Comparison of ENCODE assay signal across 32 cellular contexts in genomic region chr3:98721776-98722175, GRCh38. TPM values are rescaled to one million over a fixed set of nuclear protein-coding genes. Genes with fewer than 3 reads are reported as not detected.
A peak's percentile ranks its signal among the peaks of the same experiment; 100 is the strongest.
DNase-seq lines count a peak whose midpoint lies in the region; ATAC-seq and TF ChIP-seq lines count a peak whose summit lies in the region.
"Had no signal": no experiment of that assay in that cellular context is flagged by ENCODE, and none has a peak within 500 bp of the region (broad histone marks: within the 10 kb centered on the region; RNA-seq: fewer than 3 reads in every experiment).

No MANE protein-coding gene starts in this region.

- H3K4me1 Mint-ChIP-seq in GM23338, result peaks cover 21% of the 10 kb centered on the region
- H3K4me1 Mint-ChIP-seq: B cell; CD4-positive, alpha-beta memory T cell; CD4-positive, CD25-positive, alpha-beta regulatory T cell; CD8-positive, alpha-beta memory T cell had no signal

- H2BK120ac ChIP-seq in trophoblast cell (ENCODE audit: insufficient read depth, low read length, poor library complexity), result no peak overlapping the region

- no peaks in the 10 kb centered on the region for H3K36me3 Mint-ChIP-seq in GM23338 (ENCODE audit: low read depth)
- H3K36me3 Mint-ChIP-seq: CD14-positive monocyte; CD4-positive, alpha-beta memory T cell; CD4-positive, CD25-positive, alpha-beta regulatory T cell; CD8-positive, alpha-beta T cell had no signal

- H3K36me3 ChIP-seq in GM23338 (ENCODE audit: insufficient read depth), result no peaks in the 10 kb centered on the region
- no peaks in the 10 kb centered on the region for H3K36me3 ChIP-seq in trophoblast cell (ENCODE audit: control insufficient read depth in 1 of 2, insufficient read depth in 2 of 2, low read length in 2 of 2)
- H3K36me3 ChIP-seq: BE2C; BLaER1; BLaER1 treated with 17β-estradiol and CSF1 and Interleukin-3, amounts not matched to agents 10 nM and 100 nM had no signal

- H3K9me3 Mint-ChIP-seq in GM23338, result no peaks in the 10 kb centered on the region
- H3K9me3 Mint-ChIP-seq: CD4-positive, alpha-beta T cell; CD8-positive, alpha-beta T cell had no signal

- WGBS in trophoblast cell (ENCODE audit: extremely low coverage, insufficient coverage, insufficient read length), result no CpG with 5 or more reads among the region's 1 CpG

- no peaks in the 10 kb centered on the region for H3K79me2 ChIP-seq in GM23338 (replicated peaks; ENCODE audit: insufficient read depth)
- H3K79me2 ChIP-seq in trophoblast cell (ENCODE audit: control insufficient read depth, insufficient read depth, low read length, poor library complexity), result no peaks in the 10 kb centered on the region

- H3K4me1 ChIP-seq in GM23338 (ENCODE audit: insufficient read depth), result peaks cover 12% of the 10 kb centered on the region
- no peaks in the 10 kb centered on the region for H3K4me1 ChIP-seq in trophoblast cell (ENCODE audit: control insufficient read depth in 1 of 2, insufficient read depth in 2 of 2, low read length in 2 of 2)
- H3K4me1 ChIP-seq: A549, BE2C, BLaER1 had no signal

- H3K27ac ChIP-seq in GM23338 (ENCODE audit: low read depth), result no peak overlapping the region
- no peak overlapping the region for H3K27ac ChIP-seq in trophoblast cell (ENCODE audit: low read depth, low read length)
- H3K27ac ChIP-seq: 22Rv1; A549; BLaER1; BLaER1 treated with 17β-estradiol and CSF1 and Interleukin-3, amounts not matched to agents 10 nM and 100 nM; C4-2B had no signal

- no peaks in the 10 kb centered on the region for H3K79me1 ChIP-seq in trophoblast cell (ENCODE audit: low read length)

- DNase-seq in GM23338 (ENCODE audit: low spot score) (no peak), trophoblast cell (peak; percentile 56 to 73), LoVo (ENCODE audit: low spot score) (no peak)
- DNase-seq: 8988T; ACHN; AML-193; BE2C; C1 segment of cervical spinal cord; Caco-2; Calu3; CD4-positive, alpha-beta memory T cell; CD4-positive, alpha-beta T cell; CD4-positive, CD25-positive, alpha-beta regulatory T cell; CD8-positive, alpha-beta memory T cell; CD8-positive, alpha-beta T cell; COR-L47; DMS 273 treated with DMSO at 0.1 percent for 48 hours; DMS153; DMS53; DMS79; DMS79 treated with DMSO at 0.1 percent for 48 hours; DND-41; EL had no signal

- no peak overlapping the region for H2BK5ac ChIP-seq in trophoblast cell (ENCODE audit: low read depth, low read length, poor library complexity)

- no peaks in the 10 kb centered on the region for H3K9me2 ChIP-seq in GM23338 (ENCODE audit: insufficient read depth)

- no peak overlapping the region for H2BK12ac ChIP-seq in trophoblast cell (ENCODE audit: low read length)

- H3K4me3 Mint-ChIP-seq in GM23338, result no peak overlapping the region
- H3K4me3 Mint-ChIP-seq: B cell; CD14-positive monocyte; CD4-positive, alpha-beta memory T cell; CD4-positive, alpha-beta T cell; CD4-positive, CD25-positive, alpha-beta regulatory T cell; CD8-positive, alpha-beta memory T cell; CD8-positive, alpha-beta T cell had no signal

- no peak overlapping the region for H3K27ac Mint-ChIP-seq in GM23338
- H3K27ac Mint-ChIP-seq: B cell; CD14-positive monocyte; CD4-positive, alpha-beta memory T cell; CD4-positive, alpha-beta T cell; CD4-positive, CD25-positive, alpha-beta regulatory T cell; CD8-positive, alpha-beta memory T cell; CD8-positive, alpha-beta T cell had no signal

- H4K12ac ChIP-seq in trophoblast cell (ENCODE audit: low read depth, low read length), result no peak overlapping the region

- H3K9ac ChIP-seq in trophoblast cell (ENCODE audit: low read length), result no peak overlapping the region
- H3K9ac ChIP-seq: BLaER1; BLaER1 treated with 17β-estradiol and CSF1 and Interleukin-3, amounts not matched to agents 10 nM and 100 nM had no signal

- no peak overlapping the region for H4K91ac ChIP-seq in trophoblast cell (ENCODE audit: low read depth, low read length)

- no peak overlapping the region for H3K18ac ChIP-seq in trophoblast cell (ENCODE audit: low read length)

- H4K20me1 ChIP-seq in GM23338 (replicated peaks; ENCODE audit: insufficient read depth), result no peaks in the 10 kb centered on the region
- H4K20me1 ChIP-seq: BLaER1; BLaER1 treated with 17β-estradiol and CSF1 and Interleukin-3, amounts not matched to agents 10 nM and 100 nM had no signal

- H3K27me3 ChIP-seq in GM23338 (ENCODE audit: insufficient read depth), result peaks cover 42% of the 10 kb centered on the region
- no peaks in the 10 kb centered on the region for H3K27me3 ChIP-seq in trophoblast cell (ENCODE audit: insufficient read depth, low read length)
- H3K27me3 ChIP-seq: BE2C; BLaER1; BLaER1 treated with 17β-estradiol and CSF1 and Interleukin-3, amounts not matched to agents 10 nM and 100 nM had no signal

- no peak overlapping the region for H3K23ac ChIP-seq in trophoblast cell (ENCODE audit: low read length)

- H3K27me3 Mint-ChIP-seq in GM23338 (ENCODE audit: insufficient read depth, low read depth, poor library complexity), result peaks cover 11% of the 10 kb centered on the region

- H4K8ac ChIP-seq in trophoblast cell (ENCODE audit: low read depth, low read length), result no peak overlapping the region

- H2AFZ ChIP-seq in GM23338, result no peak overlapping the region
- H2AFZ ChIP-seq in trophoblast cell (ENCODE audit: insufficient read depth, low read length, poor library complexity), result no peak overlapping the region

- no peak for TF ChIP-seq CTCF in GM23338 (conservative IDR thresholded peaks at IDR 0.05; ENCODE audit: low read depth in 2 of 2)

- no peak overlapping the region for H2AK5ac ChIP-seq in trophoblast cell (ENCODE audit: low read length)

- ATAC-seq in GM23338, result peak; percentile 35
- ATAC-seq in HG03354 (IDR thresholded peaks at IDR 0.05; ENCODE audit: poor library complexity, severe bottlenecking, unreplicated experiment), result no peak
- ATAC-seq: A549; CD8-positive, alpha-beta T cell had no signal

- no peak overlapping the region for H3K4me3 ChIP-seq in GM23338
- no peak overlapping the region for H3K4me3 ChIP-seq in trophoblast cell (ENCODE audit: low read depth, low read length)
- H3K4me3 ChIP-seq: A549; BLaER1; BLaER1 treated with 17β-estradiol and CSF1 and Interleukin-3, amounts not matched to agents 10 nM and 100 nM had no signal

- no peak overlapping the region for H3K14ac ChIP-seq in trophoblast cell (ENCODE audit: low read length)

- no peaks in the 10 kb centered on the region for H3F3A ChIP-seq in GM23338 (replicated peaks; ENCODE audit: low read depth)

- H3K4me2 ChIP-seq in GM23338 (0 out of 2 replicates have a peak overlapping the region, but pooled peaks have one; percentile 30), trophoblast cell (ENCODE audit: low read length) (no peak overlapping the region)
- H3K4me2 ChIP-seq: A549; BLaER1; BLaER1 treated with 17β-estradiol and CSF1 and Interleukin-3, amounts not matched to agents 10 nM and 100 nM had no signal

- no peak overlapping the region for H3K4ac ChIP-seq in trophoblast cell (ENCODE audit: low read depth, low read length)

- H3K9me3 ChIP-seq in trophoblast cell (ENCODE audit: insufficient read depth, low read depth, low read length), result no peaks in the 10 kb centered on the region
- H3K9me3 ChIP-seq: A549; BE2C; BLaER1; BLaER1 treated with 17β-estradiol and CSF1 and Interleukin-3, amounts not matched to agents 10 nM and 100 nM; Caco-2 had no signal

TF ChIP-seq in GM23338, 12 proteins besides CTCF, POLR2A, EP300 and RAD21 (continues in another document):
- TF ChIP-seq REST (IDR thresholded peaks at IDR 0.05; ENCODE audit: unreplicated experiment), result no peak

RNA-seq across cellular contexts. Expression of gene ST3GAL6, which starts 41.4 kb away (rescaled TPM):
- total RNA-seq in GM23338 (2014; rRNA removed; shearing (Covaris generic)), result 3.7 and 4.7 TPM in 2 replicates
- polyA plus RNA-seq in GM23338 (2016; fragmentation: Nextera tagmentation; extraction: Ambion mirVana), result 6.4 and 8.1 TPM in 2 replicates
- polyA plus RNA-seq in trophoblast cell (2013), result 8.0 and 8.2 TPM in 2 replicates
- total RNA-seq: B cell; CD8-positive, alpha-beta T cell had no signal
- polyA plus RNA-seq: BJ; CD8-positive, alpha-beta memory T cell had no signal

Comparison
In these comparisons a context has a peak if more than half of its experiments do, and no peak if none do; other contexts are left out.
1. DNase-seq: peak in trophoblast cell (2 of 2); none in GM23338 (single experiment) and LoVo (single experiment).